In genomic region chr9:112041536-112042243, GRCh38 we compare ENCODE assay signal across 1 cellular context.
TF ChIP-seq lines count a peak whose summit lies in the region.

No MANE protein-coding gene starts in this region.

TF ChIP-seq in WTC11, 78 proteins besides CTCF, POLR2A, EP300 and RAD21 (continued from another document):
- TF ChIP-seq ZNF425 (CRISPR knock-in tag; conservative IDR thresholded peaks at IDR 0.05) (no peak), E2F1 (CRISPR knock-in tag; IDR thresholded peaks at IDR 0.05) (no peak), ZMAT4 (CRISPR knock-in tag; IDR thresholded peaks at IDR 0.05) (no peak)
TF ChIP-seq in WTC11: peak in this region for 3.
